1 cellular context compared by ENCODE assay signal in the genomic region with DNA sequence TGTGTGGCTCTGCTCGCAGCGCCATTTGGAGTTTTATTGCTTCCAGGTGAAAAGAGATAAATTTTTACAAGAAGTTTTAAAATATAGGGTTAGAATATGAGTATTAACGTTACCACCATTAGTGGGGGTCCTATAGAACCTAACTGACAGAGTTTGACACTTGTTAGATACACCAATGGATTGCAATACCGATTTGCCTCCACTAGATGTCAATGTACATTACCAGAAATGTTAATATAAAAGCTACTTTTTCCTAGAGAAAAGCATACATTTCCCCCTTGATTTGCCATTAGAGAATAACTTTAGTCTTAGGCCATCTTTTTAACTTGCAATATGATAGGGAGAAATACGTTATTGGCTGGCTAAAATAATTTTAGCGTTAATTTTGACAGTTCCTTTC.
TF ChIP-seq lines count a peak whose summit lies in the region.

No MANE protein-coding gene starts in this region.

TF ChIP-seq in K562, 482 proteins besides CTCF, POLR2A, EP300 and RAD21 (continued from another document):
- TF ChIP-seq ELF2 (CRISPR knock-in tag; IDR thresholded peaks at IDR 0.05) = no peak
- TF ChIP-seq, protein P1, sequence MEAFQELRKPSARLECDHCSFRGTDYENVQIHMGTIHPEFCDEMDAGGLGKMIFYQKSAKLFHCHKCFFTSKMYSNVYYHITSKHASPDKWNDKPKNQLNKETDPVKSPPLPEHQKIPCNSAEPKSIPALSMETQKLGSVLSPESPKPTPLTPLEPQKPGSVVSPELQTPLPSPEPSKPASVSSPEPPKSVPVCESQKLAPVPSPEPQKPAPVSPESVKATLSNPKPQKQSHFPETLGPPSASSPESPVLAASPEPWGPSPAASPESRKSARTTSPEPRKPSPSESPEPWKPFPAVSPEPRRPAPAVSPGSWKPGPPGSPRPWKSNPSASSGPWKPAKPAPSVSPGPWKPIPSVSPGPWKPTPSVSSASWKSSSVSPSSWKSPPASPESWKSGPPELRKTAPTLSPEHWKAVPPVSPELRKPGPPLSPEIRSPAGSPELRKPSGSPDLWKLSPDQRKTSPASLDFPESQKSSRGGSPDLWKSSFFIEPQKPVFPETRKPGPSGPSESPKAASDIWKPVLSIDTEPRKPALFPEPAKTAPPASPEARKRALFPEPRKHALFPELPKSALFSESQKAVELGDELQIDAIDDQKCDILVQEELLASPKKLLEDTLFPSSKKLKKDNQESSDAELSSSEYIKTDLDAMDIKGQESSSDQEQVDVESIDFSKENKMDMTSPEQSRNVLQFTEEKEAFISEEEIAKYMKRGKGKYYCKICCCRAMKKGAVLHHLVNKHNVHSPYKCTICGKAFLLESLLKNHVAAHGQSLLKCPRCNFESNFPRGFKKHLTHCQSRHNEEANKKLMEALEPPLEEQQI (IDR thresholded peaks at IDR 0.05) = no peak
- TF ChIP-seq NR1H2 (CRISPR knock-in tag; IDR thresholded peaks at IDR 0.05) = no peak
- TF ChIP-seq ZNF354B (CRISPR knock-in tag; IDR thresholded peaks at IDR 0.05) = no peak
- no peak for TF ChIP-seq ZBTB8A (IDR thresholded peaks at IDR 0.05; ENCODE audit: partially characterized antibody)
